ENCODE assay signal across 22 cellular contexts in the genomic region with DNA sequence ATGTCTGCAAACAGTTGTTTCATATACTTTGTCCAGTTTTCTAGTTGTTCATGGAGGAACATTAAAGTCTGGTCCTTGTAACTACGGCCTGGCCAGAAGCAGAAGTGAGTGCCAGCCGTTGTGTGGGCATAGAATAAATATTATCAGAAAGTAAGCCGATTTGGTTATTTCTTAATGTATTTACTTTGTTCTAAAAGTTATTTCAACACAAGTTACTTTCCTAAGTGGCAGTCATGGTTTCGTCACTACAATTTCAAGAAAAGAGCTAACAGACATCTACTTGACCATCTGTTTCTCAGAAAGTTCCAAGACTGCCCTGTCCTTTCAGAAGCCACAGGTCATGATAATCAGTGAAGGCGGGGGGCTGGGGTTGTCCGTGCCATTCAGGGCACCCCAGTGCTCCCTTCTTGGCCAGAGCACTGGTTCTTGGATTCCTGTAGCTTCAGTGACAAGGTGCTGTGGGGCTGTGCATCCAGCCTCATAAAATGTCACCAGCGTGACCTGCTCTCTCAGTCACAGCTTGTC.
"Had no signal": no experiment of that assay in that cellular context is flagged by ENCODE, and none has a peak within 500 bp of the region (broad histone marks: within the 10 kb centered on the region; RNA-seq: fewer than 3 reads in every experiment).

No MANE protein-coding gene starts in this region.

- H3K27me3 ChIP-seq: brain microvascular endothelial cell, tibial artery, vagina had no signal

- H3K4me1 ChIP-seq: left ventricle myocardium inferior, vagina had no signal

- DNase-seq: activated CD4-positive, alpha-beta T cell treated with anti-CD3 and anti-CD28 coated beads, Interleukin-2, amount 50 U/mL, for 48 hours; activated naive CD4-positive, alpha-beta T cell treated with anti-CD3 and anti-CD28 coated beads for 36 hours; activated naive CD8-positive, alpha-beta T cell treated with anti-CD3 and anti-CD28 coated beads, Interleukin-2, amount 50 U/mL, for 24 hours; activated T-cell treated with anti-CD3 and anti-CD28 coated beads for 4 hours; aorta; brain microvascular endothelial cell; cortex of kidney; effector CD4-positive, alpha-beta T cell; head of caudate nucleus; kidney; left ventricle myocardium inferior; naive thymus-derived CD8-positive, alpha-beta T cell; occipital lobe; stimulated activated CD4-positive, alpha-beta T cell treated with anti-CD3 and anti-CD28 coated beads, Interleukin-12 subunit alpha, Interleukin-12 subunit beta, amount 100 ng/mL, for 4 hours; stimulated activated CD4-positive, alpha-beta T cell treated with anti-CD3 and anti-CD28 coated beads, Interleukin-1b, Interleukin-23, amount 100 ng/mL, for 48 hours; stimulated activated CD8-positive, alpha-beta memory T cell treated with anti-CD3 and anti-CD28 coated beads, Interleukin-4, amount 100 ng/mL, for 48 hours; stimulated activated naive CD4-positive, alpha-beta T cell; substantia nigra; T-helper 2 cell; tibial artery had no signal

- H3K36me3 ChIP-seq: vagina had no signal

- H3K9me3 ChIP-seq: left ventricle myocardium inferior, tibial artery, vagina had no signal

- H3K4me3 ChIP-seq: left ventricle myocardium inferior, tibial artery, vagina had no signal

- ATAC-seq: activated naive CD8-positive, alpha-beta T cell treated with anti-CD3 and anti-CD28 coated beads, Interleukin-2, amount 50 U/mL, for 24 hours; activated T-helper 17 cell treated with anti-CD3 and anti-CD28 coated beads, Interleukin-2, amount 50 U/mL, for 72 hours; naive thymus-derived CD8-positive, alpha-beta T cell had no signal

- H3K27ac ChIP-seq: brain microvascular endothelial cell, left ventricle myocardium inferior, tibial artery, vagina had no signal
